12 cellular contexts compared by ENCODE assay signal in genomic region chr2:168699834-168700417, GRCh38.
DNase-seq lines count a peak whose midpoint lies in the region; ATAC-seq lines count a peak whose summit lies in the region.
"Had no signal": no experiment of that assay in that cellular context is flagged by ENCODE, and none has a peak within 500 bp of the region (broad histone marks: within the 10 kb centered on the region; RNA-seq: fewer than 3 reads in every experiment).

No MANE protein-coding gene starts in this region.

- H3K4me3 ChIP-seq in adipocyte (ENCODE audit: low read length): no peak overlapping the region
- H3K4me3 ChIP-seq: SK-N-MC, smooth muscle cell had no signal

- H3K36me3 ChIP-seq in adipocyte (ENCODE audit: control insufficient read depth, insufficient read depth, low read length, severe bottlenecking): peaks cover 3% of the 10 kb centered on the region

- intact Hi-C loops in cardiac septum (cut with DNase I): loop anchor here (5.0 kb wide), 1 partner anchor 353 kb away; no protein-coding TSS in a partner anchor

- H3K27me3 ChIP-seq in adipocyte (replicated peaks; ENCODE audit: control insufficient read depth, insufficient read depth, low read length): no peaks in the 10 kb centered on the region

- DNase-seq in GM04504 (ENCODE audit: low read depth) (peak; percentile 45), adipocyte (ENCODE audit: low read depth) (peak; percentile 71), cardiac septum (ENCODE audit: low spot score) (peak; percentile 86), putamen (ENCODE audit: low spot score) (peak; percentile 33), NOMO-1 treated with DMSO at 0.1 percent for 48 hours (lab: John Stamatoyannopoulos, UW; ENCODE audit: unreplicated experiment) (no peak), DMS153 treated with DMSO at 0.1 percent for 48 hours (lab: John Stamatoyannopoulos, UW; ENCODE audit: unreplicated experiment) (no peak)
- DNase-seq: activated T-cell treated with anti-CD3 and anti-CD28 coated beads, Interleukin-2, amount 50 U/mL, for 4 hours; GDM1 had no signal

- no peaks in the 10 kb centered on the region for H3K9me3 ChIP-seq in adipocyte (ENCODE audit: control insufficient read depth, low read length)

- ATAC-seq in GM18868 (IDR thresholded peaks at IDR 0.05; ENCODE audit: unreplicated experiment) (no peak), HG02885 (IDR thresholded peaks at IDR 0.05; ENCODE audit: poor library complexity, unreplicated experiment) (no peak)
- ATAC-seq: activated T-cell treated with anti-CD3 and anti-CD28 coated beads, Interleukin-2, amount 50 U/mL, for 4 hours had no signal

- no peak overlapping the region for H3K9ac ChIP-seq in adipocyte (ENCODE audit: low read length)

- H3K4me1 ChIP-seq in adipocyte (ENCODE audit: control insufficient read depth, insufficient read depth, low read length): no peaks in the 10 kb centered on the region

Comparison
In these comparisons a context has a peak if more than half of its experiments do, and no peak if none do; other contexts are left out.
1. DNase-seq: peak in GM04504 (single experiment), adipocyte (single experiment), cardiac septum (single experiment) and putamen (single experiment); none in NOMO-1 treated with DMSO at 0.1 percent for 48 hours (single experiment) and DMS153 treated with DMSO at 0.1 percent for 48 hours (single experiment).